16 cellular contexts compared by ENCODE assay signal in the genomic region with DNA sequence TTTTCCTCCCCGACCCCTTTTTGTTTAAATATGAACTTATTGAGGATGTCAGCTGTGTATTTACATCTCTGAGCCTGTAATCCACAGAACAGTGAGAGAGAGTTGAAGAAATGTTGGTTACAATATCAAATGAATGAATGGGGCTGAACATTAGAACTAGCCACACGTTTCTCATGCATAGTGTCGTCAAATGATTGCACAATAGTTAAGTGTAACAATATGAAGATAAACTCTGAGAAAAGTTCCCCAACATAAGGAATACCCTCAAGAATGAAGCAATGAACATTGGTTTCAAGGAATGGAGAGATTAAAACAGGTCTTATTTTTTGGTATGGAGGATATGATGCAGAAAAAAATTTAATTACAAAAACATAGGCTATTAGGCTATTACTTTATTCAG.
DNase-seq lines count a peak whose midpoint lies in the region; TF ChIP-seq lines count a peak whose summit lies in the region.
"Had no signal": no experiment of that assay in that cellular context is flagged by ENCODE, and none has a peak within 500 bp of the region (broad histone marks: within the 10 kb centered on the region; RNA-seq: fewer than 3 reads in every experiment).

No MANE protein-coding gene starts in this region.

- H3K9me3 Mint-ChIP-seq in mesothelial cell of epicardium (no peaks in the 10 kb centered on the region), progenitor cell of endocrine pancreas (ENCODE audit: low read depth) (no peaks in the 10 kb centered on the region)
- H3K9me3 Mint-ChIP-seq in activated CD4-positive, alpha-beta T cell treated with anti-CD3 and anti-CD28 coated beads, Interleukin-2, amount 10 ng/mL, durations not matched to agents 7 days and 5 days = no peaks in the 10 kb centered on the region

- POLR2A ChIA-PET in activated CD4-positive, alpha-beta T cell treated with anti-CD3 and anti-CD28 coated beads, Interleukin-2, amount 10 ng/mL, durations not matched to agents 7 days and 5 days (lab: Charles Lee) = no interaction called here

- H3K4me1 Mint-ChIP-seq in mesothelial cell of epicardium (peaks cover 18% of the 10 kb centered on the region), progenitor cell of endocrine pancreas (ENCODE audit: low read depth) (peaks cover 5% of the 10 kb centered on the region)
- H3K4me1 Mint-ChIP-seq in activated CD4-positive, alpha-beta T cell treated with anti-CD3 and anti-CD28 coated beads, Interleukin-2, amount 10 ng/mL, durations not matched to agents 7 days and 5 days = no peaks in the 10 kb centered on the region
- H3K4me1 Mint-ChIP-seq: CD4-positive, CD25-positive, alpha-beta regulatory T cell had no signal

- CTCF ChIA-PET in activated CD4-positive, alpha-beta T cell treated with anti-CD3 and anti-CD28 coated beads, Interleukin-2, amount 10 ng/mL, durations not matched to agents 7 days and 5 days (lab: Charles Lee) = no interaction called here

- H3K36me3 Mint-ChIP-seq in mesothelial cell of epicardium = no peaks in the 10 kb centered on the region
- H3K36me3 Mint-ChIP-seq in progenitor cell of endocrine pancreas (ENCODE audit: insufficient read depth) = no peaks in the 10 kb centered on the region
- H3K36me3 Mint-ChIP-seq in activated CD4-positive, alpha-beta T cell treated with anti-CD3 and anti-CD28 coated beads, Interleukin-2, amount 10 ng/mL, durations not matched to agents 7 days and 5 days (ENCODE audit: low read depth) = no peaks in the 10 kb centered on the region
- H3K36me3 Mint-ChIP-seq: CD4-positive, CD25-positive, alpha-beta regulatory T cell had no signal

- no peaks in the 10 kb centered on the region for H3K4me1 ChIP-seq in BE2C

- H3K36me3 ChIP-seq in WERI-Rb-1 (no peaks in the 10 kb centered on the region), BE2C (no peaks in the 10 kb centered on the region)
- H3K36me3 ChIP-seq: MG63 had no signal

- no peak overlapping the region for H3K4me3 Mint-ChIP-seq in mesothelial cell of epicardium
- H3K4me3 Mint-ChIP-seq in progenitor cell of endocrine pancreas (ENCODE audit: low read depth) = no peak overlapping the region
- no peak overlapping the region for H3K4me3 Mint-ChIP-seq in activated CD4-positive, alpha-beta T cell treated with anti-CD3 and anti-CD28 coated beads, Interleukin-2, amount 10 ng/mL, durations not matched to agents 7 days and 5 days
- H3K4me3 Mint-ChIP-seq: CD4-positive, CD25-positive, alpha-beta regulatory T cell; HFFc6 had no signal

- no peaks in the 10 kb centered on the region for H3K27me3 ChIP-seq in WERI-Rb-1 (ENCODE audit: insufficient read depth, low read depth, severe bottlenecking)
- H3K27me3 ChIP-seq in BE2C = no peaks in the 10 kb centered on the region
- H3K27me3 ChIP-seq: MG63 had no signal

- H3K27ac Mint-ChIP-seq in mesothelial cell of epicardium (peak overlapping the region; percentile 64), progenitor cell of endocrine pancreas (no peak overlapping the region)
- H3K27ac Mint-ChIP-seq in activated CD4-positive, alpha-beta T cell treated with anti-CD3 and anti-CD28 coated beads, Interleukin-2, amount 10 ng/mL, durations not matched to agents 7 days and 5 days = no peak overlapping the region
- H3K27ac Mint-ChIP-seq: CD4-positive, CD25-positive, alpha-beta regulatory T cell; HFFc6 had no signal

- TF ChIP-seq CTCF in AG10803 (conservative IDR thresholded peaks at IDR 0.05; ENCODE audit: low read length) (no peak), WERI-Rb-1 (IDR thresholded peaks at IDR 0.05; ENCODE audit: low read depth, low read length) (no peak), mesothelial cell of epicardium (IDR thresholded peaks at IDR 0.05; ENCODE audit: unreplicated experiment) (no peak), progenitor cell of endocrine pancreas (IDR thresholded peaks at IDR 0.05; ENCODE audit: unreplicated experiment) (no peak), BE2C (IDR thresholded peaks at IDR 0.05; ENCODE audit: low read depth, low read length) (no peak)

- DNase-seq in AG10803 (ENCODE audit: low read depth) (peak; percentile 55), WERI-Rb-1 (no peak), fibroblast of gingiva (ENCODE audit: low read depth) (peak; percentile 59), mesothelial cell of epicardium (ENCODE audit: low spot score in 2 of 2, unreplicated experiment in 2 of 2) (no peak), progenitor cell of endocrine pancreas (ENCODE audit: low spot score, unreplicated experiment) (no peak), BE2C (no peak), ureter (ENCODE audit: low spot score) (no peak)
- no peak for DNase-seq in activated CD4-positive, alpha-beta T cell treated with anti-CD3 and anti-CD28 coated beads, Interleukin-2, amount 10 ng/mL, durations not matched to agents 7 days and 5 days
- DNase-seq: AML-193; CD4-positive, CD25-positive, alpha-beta regulatory T cell; HFFc6; MG63; NCI-H1930; NCI-H510A had no signal

- H3K27me3 Mint-ChIP-seq in mesothelial cell of epicardium (ENCODE audit: low read depth) (no peaks in the 10 kb centered on the region), progenitor cell of endocrine pancreas (peaks cover 5% of the 10 kb centered on the region)
- H3K27me3 Mint-ChIP-seq in activated CD4-positive, alpha-beta T cell treated with anti-CD3 and anti-CD28 coated beads, Interleukin-2, amount 10 ng/mL, durations not matched to agents 7 days and 5 days = no peaks in the 10 kb centered on the region

- peak overlapping the region; percentile 73 for H3K27ac ChIP-seq in WERI-Rb-1
- H3K27ac ChIP-seq: HL-60, KMS-11 had no signal

- peaks cover under 1% of the 10 kb centered on the region for H3K9me3 ChIP-seq in WERI-Rb-1 (ENCODE audit: severe bottlenecking)
- no peaks in the 10 kb centered on the region for H3K9me3 ChIP-seq in BE2C
- H3K9me3 ChIP-seq: MG63 had no signal

- H3K4me3 ChIP-seq in AG10803 (ENCODE audit: low read length) = no peak overlapping the region
- peak overlapping the region; percentile 37 for H3K4me3 ChIP-seq in WERI-Rb-1 (ENCODE audit: low read depth, low read length)
- no peak overlapping the region for H3K4me3 ChIP-seq in BE2C (ENCODE audit: low read depth, low read length)
- H3K4me3 ChIP-seq: MG63 had no signal

Comparison
In these comparisons a context has a peak if more than half of its experiments do, and no peak if none do; other contexts are left out.
1. DNase-seq: peak in AG10803 (single experiment) and fibroblast of gingiva (single experiment); none in WERI-Rb-1 (single experiment), mesothelial cell of epicardium (0 of 2), progenitor cell of endocrine pancreas (single experiment), BE2C (single experiment), activated CD4-positive, alpha-beta T cell treated with anti-CD3 and anti-CD28 coated beads, Interleukin-2, amount 10 ng/mL, durations not matched to agents 7 days and 5 days (single experiment) and ureter (single experiment).